16 cellular contexts compared by ENCODE assay signal in the genomic region with DNA sequence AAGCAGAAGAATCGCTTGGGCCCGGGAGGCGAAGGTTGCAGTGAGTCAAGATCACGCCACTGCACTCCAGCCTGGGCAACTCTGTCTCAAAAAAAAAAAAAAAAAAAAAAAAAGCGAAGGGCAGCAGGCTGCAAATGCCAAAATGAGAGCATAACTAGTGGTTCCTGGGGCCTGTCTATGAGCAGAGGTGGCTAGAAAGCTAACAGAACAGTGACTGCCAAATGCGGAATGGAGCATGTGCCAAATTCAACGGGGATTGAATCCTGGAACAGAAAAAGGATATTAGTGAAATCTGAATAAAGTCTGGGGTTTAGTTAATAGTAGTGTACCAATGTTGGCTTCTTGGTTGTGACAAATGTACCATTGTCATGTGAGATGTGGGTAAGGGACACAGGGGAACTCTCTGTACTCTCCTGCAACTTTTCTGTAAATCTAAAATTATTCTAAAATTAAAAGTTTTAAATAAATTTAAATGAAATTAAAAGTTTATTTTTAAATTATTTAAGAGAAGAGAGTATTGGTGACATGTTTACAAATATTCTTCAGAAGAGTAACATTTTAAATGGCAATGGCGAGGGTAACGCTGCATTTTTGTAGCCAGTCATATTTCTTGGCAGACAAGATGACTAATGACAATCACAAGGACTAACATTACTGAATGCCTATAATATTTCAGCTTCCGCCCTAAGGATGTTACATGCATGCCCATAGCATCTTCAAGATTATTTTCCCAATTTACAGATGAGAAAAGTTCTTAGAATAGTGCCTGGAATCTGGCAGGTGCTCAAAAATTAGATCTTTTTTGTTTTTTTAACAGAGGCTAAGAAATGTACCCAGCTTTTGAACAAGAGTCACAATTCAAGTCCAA.
"Had no signal": no experiment of that assay in that cellular context is flagged by ENCODE, and none has a peak within 500 bp of the region (broad histone marks: within the 10 kb centered on the region; RNA-seq: fewer than 3 reads in every experiment).

No MANE protein-coding gene starts in this region.

- H3K9me3 ChIP-seq: ovary, thyroid gland had no signal

- ATAC-seq: activated CD8-positive, alpha-beta memory T cell treated with anti-CD3 and anti-CD28 coated beads, Interleukin-2, amount 10 ng/mL, durations not matched to agents 7 days and 5 days; activated naive CD8-positive, alpha-beta T cell treated with anti-CD3 and anti-CD28 coated beads, Interleukin-2, amount 50 U/mL, for 24 hours; esophagus mucosa had no signal

- H3K36me3 ChIP-seq: ovary, thyroid gland had no signal

- H3K4me1 ChIP-seq: thyroid gland had no signal

- H3K27ac ChIP-seq: ovary, thyroid gland, VCaP had no signal

- DNase-seq: activated CD4-positive, alpha-beta T cell treated with anti-CD3 and anti-CD28 coated beads for 1 hour; activated CD4-positive, alpha-beta T cell treated with anti-CD3 and anti-CD28 coated beads, Interleukin-2, amount 50 U/mL, for 4 hours; activated CD8-positive, alpha-beta memory T cell treated with anti-CD3 and anti-CD28 coated beads, Interleukin-2, amount 10 ng/mL, durations not matched to agents 7 days and 5 days; activated naive CD4-positive, alpha-beta T cell treated with anti-CD3 and anti-CD28 coated beads for 36 hours; activated naive CD8-positive, alpha-beta T cell treated with anti-CD3 and anti-CD28 coated beads, Interleukin-2, amount 50 U/mL, for 24 hours; activated T-cell treated with anti-CD3 and anti-CD28 coated beads, Interleukin-2, amount 50 U/mL, for 1 hour; foreskin fibroblast; naive B cell; ovary; stimulated activated CD4-positive, alpha-beta T cell treated with anti-CD3 and anti-CD28 coated beads, Interleukin-12 subunit alpha, Interleukin-12 subunit beta, amount 100 ng/mL, for 4 hours; stimulated activated CD4-positive, alpha-beta T cell treated with anti-CD3 and anti-CD28 coated beads, Interleukin-2, amount 100 ng/mL, for 24 hours; T-helper 1 cell; T1000; thyroid gland had no signal

- H3K27me3 ChIP-seq: ovary, thyroid gland had no signal

- H3K4me3 ChIP-seq: ovary, thyroid gland had no signal
